13 cellular contexts compared by ENCODE assay signal in the genomic region with DNA sequence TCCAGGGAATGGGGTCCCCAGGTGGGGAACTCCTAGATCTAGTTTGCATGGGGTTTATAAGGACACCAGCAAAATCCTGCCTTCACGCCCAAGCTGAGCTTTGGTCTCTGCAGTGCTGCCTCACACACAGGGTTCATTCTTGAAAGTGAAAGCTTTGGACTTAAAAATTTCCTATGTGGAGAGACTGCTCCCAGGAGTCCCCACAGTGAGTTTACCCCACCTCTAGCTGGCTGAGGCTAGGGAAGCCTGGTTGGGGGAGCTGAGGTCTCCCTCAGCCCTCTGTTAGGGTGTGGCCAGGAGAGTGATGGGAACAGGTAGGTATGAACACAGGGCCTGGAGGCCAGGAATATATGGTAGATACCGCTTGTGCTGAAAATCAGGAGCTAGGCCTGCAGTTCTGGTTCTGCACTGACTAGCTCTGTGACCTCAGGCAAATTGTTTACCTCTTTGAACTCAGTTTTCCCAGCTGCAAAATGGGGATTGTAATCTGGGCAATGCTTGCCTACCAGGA. TPM values are rescaled to one million over a fixed set of nuclear protein-coding genes. Genes with fewer than 3 reads are reported as not detected.
A peak's percentile ranks its signal among the peaks of the same experiment; 100 is the strongest.
DNase-seq lines count a peak whose midpoint lies in the region; ATAC-seq and TF ChIP-seq lines count a peak whose summit lies in the region.
"Had no signal": no experiment of that assay in that cellular context is flagged by ENCODE, and none has a peak within 500 bp of the region (broad histone marks: within the 10 kb centered on the region; RNA-seq: fewer than 3 reads in every experiment).

No MANE protein-coding gene starts in this region.

- peak overlapping the region; percentile 30; the same call in 1 of the 2 replicates for H3K4me3 ChIP-seq in H7 (ENCODE audit: insufficient read depth, low read depth, low read length)
- H3K4me3 ChIP-seq in SK-N-SH (ENCODE audit: low read depth in 2 of 2, low read length in 1 of 2) = no peak overlapping the region
- H3K4me3 ChIP-seq: lung had no signal

- H2AFZ ChIP-seq in SK-N-SH (ENCODE audit: low read depth) = no peak overlapping the region; the same call in 1 of the 2 replicates

- H3K27ac Mint-ChIP-seq in progenitor cell of endocrine pancreas = peak overlapping the region; percentile 78
- no peak overlapping the region for H3K27ac Mint-ChIP-seq in endothelial cell (ENCODE audit: unreplicated experiment)

- no peak overlapping the region for H3K27ac ChIP-seq in SK-N-SH (ENCODE audit: low read depth in 2 of 2, low read length in 1 of 2)
- H3K27ac ChIP-seq: epithelial cell of prostate had no signal

- POLR2A ChIA-PET in SK-N-SH (lab: Yijun Ruan, JAX) = no interaction called here

- TF ChIP-seq EP300 in SK-N-SH (IDR thresholded peaks at IDR 0.05; ENCODE audit: borderline replicate concordance in 1 of 2, low read depth in 1 of 2, low read length in 1 of 2) = no peak

- H3K4me3 Mint-ChIP-seq in progenitor cell of endocrine pancreas (ENCODE audit: low read depth) (no peak overlapping the region), endothelial cell (ENCODE audit: unreplicated experiment) (no peak overlapping the region)
- H3K4me3 Mint-ChIP-seq: T-helper 1 cell treated with Interleukin-12 subunit alpha and Interleukin-12 subunit beta and Interleukin-4 antibody, amounts not matched to agents 30 μg/mL and 1 μg/mL, for 36 hours had no signal

- CTCF ChIA-PET in SK-N-SH (lab: Yijun Ruan, JAX) = interaction anchor here (0.6 to 1.7 kb wide), 4 partner anchors 12 to 1835 kb away, joined by 3 to 6 read pairs (median 3); no protein-coding TSS in a partner anchor

- TF ChIP-seq RAD21 in SK-N-SH (IDR thresholded peaks at IDR 0.05; ENCODE audit: low read length) = no peak

- no peaks in the 10 kb centered on the region for H4K20me1 ChIP-seq in SK-N-SH (ENCODE audit: insufficient read depth)

- no peak for DNase-seq in H7
- DNase-seq in SK-N-SH = no peak
- peak; percentile 18 for DNase-seq in hepatic stellate cell (ENCODE audit: low spot score)
- DNase-seq in progenitor cell of endocrine pancreas (ENCODE audit: low spot score, unreplicated experiment) = no peak
- DNase-seq in endothelial cell (ENCODE audit: low spot score) = no peak
- DNase-seq in amniotic stem cell (lab: John Stamatoyannopoulos, UW) = no peak
- DNase-seq in Kasumi-1 (lab: John Stamatoyannopoulos, UW) = no peak
- DNase-seq: NCI-H526 treated with DMSO at 0.1 percent for 48 hours; stimulated activated CD8-positive, alpha-beta memory T cell treated with anti-CD3 and anti-CD28 coated beads, Interleukin-4, amount 100 ng/mL, for 48 hours had no signal

- TF ChIP-seq CTCF in SK-N-SH (IDR thresholded peaks at IDR 0.05) = no peak
- no peak for TF ChIP-seq CTCF in progenitor cell of endocrine pancreas (IDR thresholded peaks at IDR 0.05; ENCODE audit: unreplicated experiment)
- no peak for TF ChIP-seq CTCF in endothelial cell (IDR thresholded peaks at IDR 0.05; ENCODE audit: unreplicated experiment)

- H3K79me2 ChIP-seq in SK-N-SH (ENCODE audit: insufficient read depth) = no peaks in the 10 kb centered on the region

- H3K36me3 ChIP-seq in H7 (replicated peaks; ENCODE audit: control insufficient read depth, insufficient read depth, low read length) (no peaks in the 10 kb centered on the region; the same call in 1 of the 2 replicates), SK-N-SH (replicated peaks in 1 of 2; ENCODE audit: control insufficient read depth in 1 of 2, insufficient read depth in 2 of 2, low read length in 1 of 2) (no peaks in the 10 kb centered on the region)

- no peaks in the 10 kb centered on the region for H3K27me3 Mint-ChIP-seq in progenitor cell of endocrine pancreas
- H3K27me3 Mint-ChIP-seq in endothelial cell (ENCODE audit: unreplicated experiment) = no peaks in the 10 kb centered on the region

- H3K36me3 Mint-ChIP-seq in progenitor cell of endocrine pancreas (ENCODE audit: insufficient read depth) (no peaks in the 10 kb centered on the region), endothelial cell (ENCODE audit: low read depth, unreplicated experiment) (no peaks in the 10 kb centered on the region)

- H3K27me3 ChIP-seq in H7 (ENCODE audit: control insufficient read depth, insufficient read depth, low read length) (no peaks in the 10 kb centered on the region), SK-N-SH (ENCODE audit: insufficient read depth) (no peaks in the 10 kb centered on the region)

- peaks cover 20% of the 10 kb centered on the region for H3K4me1 Mint-ChIP-seq in progenitor cell of endocrine pancreas (ENCODE audit: low read depth)
- H3K4me1 Mint-ChIP-seq in endothelial cell (ENCODE audit: unreplicated experiment) = peaks cover 8% of the 10 kb centered on the region

- ATAC-seq in GM21786 (IDR thresholded peaks at IDR 0.05; ENCODE audit: unreplicated experiment) = no peak

- no peak overlapping the region; the same call in 1 of the 2 replicates for H3K9ac ChIP-seq in SK-N-SH

- no CpG with 5 or more reads among the region's 2 CpGs for WGBS in SK-N-SH (ENCODE audit: low lambda C conversion rate)

- H3K9me2 ChIP-seq in SK-N-SH = no peaks in the 10 kb centered on the region

- no peaks in the 10 kb centered on the region for H3K9me3 ChIP-seq in SK-N-SH

- peak overlapping the region; percentile 26 for H3K4me2 ChIP-seq in SK-N-SH

- peaks cover 10 to 16% of the 10 kb centered on the region in 2 experiments; a peak in 3 of 4 replicates for H3K4me1 ChIP-seq in SK-N-SH (ENCODE audit: control insufficient read depth in 1 of 2, insufficient read depth in 2 of 2, low read depth in 1 of 2, low read length in 1 of 2)

- H3K9me3 Mint-ChIP-seq in progenitor cell of endocrine pancreas (ENCODE audit: low read depth) = no peaks in the 10 kb centered on the region
- no peaks in the 10 kb centered on the region for H3K9me3 Mint-ChIP-seq in endothelial cell (ENCODE audit: unreplicated experiment)
- H3K9me3 Mint-ChIP-seq: T-helper 1 cell treated with Interleukin-12 subunit alpha and Interleukin-12 subunit beta and Interleukin-4 antibody, amounts not matched to agents 30 μg/mL and 1 μg/mL, for 36 hours had no signal

- no peaks in the 10 kb centered on the region for H3F3A ChIP-seq in SK-N-SH (replicated peaks; ENCODE audit: insufficient read depth)

TF ChIP-seq in SK-N-SH, 30 proteins besides CTCF, POLR2A, EP300 and RAD21:
- TF ChIP-seq NFIC (IDR thresholded peaks at IDR 0.05; ENCODE audit: borderline replicate concordance) = no peak
- no peak for TF ChIP-seq TCF12 (IDR thresholded peaks at IDR 0.05)
- TF ChIP-seq, protein P1, sequence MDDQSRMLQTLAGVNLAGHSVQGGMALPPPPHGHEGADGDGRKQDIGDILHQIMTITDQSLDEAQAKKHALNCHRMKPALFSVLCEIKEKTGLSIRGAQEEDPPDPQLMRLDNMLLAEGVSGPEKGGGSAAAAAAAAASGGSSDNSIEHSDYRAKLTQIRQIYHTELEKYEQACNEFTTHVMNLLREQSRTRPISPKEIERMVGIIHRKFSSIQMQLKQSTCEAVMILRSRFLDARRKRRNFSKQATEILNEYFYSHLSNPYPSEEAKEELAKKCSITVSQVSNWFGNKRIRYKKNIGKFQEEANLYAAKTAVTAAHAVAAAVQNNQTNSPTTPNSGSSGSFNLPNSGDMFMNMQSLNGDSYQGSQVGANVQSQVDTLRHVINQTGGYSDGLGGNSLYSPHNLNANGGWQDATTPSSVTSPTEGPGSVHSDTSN (IDR thresholded peaks at IDR 0.05) = no peak
- TF ChIP-seq NRF1 (IDR thresholded peaks at IDR 0.05; ENCODE audit: low read depth, low read length) = no peak
- no peak for TF ChIP-seq MEF2A (IDR thresholded peaks at IDR 0.05; ENCODE audit: borderline replicate concordance, low read depth)
- TF ChIP-seq ELF1 (IDR thresholded peaks at IDR 0.05) = no peak
- TF ChIP-seq, protein P2, sequence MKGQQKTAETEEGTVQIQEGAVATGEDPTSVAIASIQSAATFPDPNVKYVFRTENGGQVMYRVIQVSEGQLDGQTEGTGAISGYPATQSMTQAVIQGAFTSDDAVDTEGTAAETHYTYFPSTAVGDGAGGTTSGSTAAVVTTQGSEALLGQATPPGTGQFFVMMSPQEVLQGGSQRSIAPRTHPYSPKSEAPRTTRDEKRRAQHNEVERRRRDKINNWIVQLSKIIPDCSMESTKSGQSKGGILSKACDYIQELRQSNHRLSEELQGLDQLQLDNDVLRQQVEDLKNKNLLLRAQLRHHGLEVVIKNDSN (IDR thresholded peaks at IDR 0.05; ENCODE audit: borderline replicate concordance, low read depth) = no peak
- TF ChIP-seq SMC3 (IDR thresholded peaks at IDR 0.05; ENCODE audit: low read depth, low read length) = no peak

RNA-seq across cellular contexts. Expression of a gene that starts 41.5 kb away (rescaled TPM):
- 134 and 136 TPM in 2 replicates for total RNA-seq in H7 (2014; rRNA removed; shearing (Covaris generic))
- 38.5 and 57.4 TPM in 2 replicates for polyA plus RNA-seq in SK-N-SH (2012; rRNA removed)
- 46.5 and 58.5 TPM in 2 replicates for polyA plus RNA-seq in SK-N-SH (2012; cell fraction: cytosol; rRNA removed)
- polyA plus RNA-seq in SK-N-SH (2012; cell fraction: nucleus; rRNA removed) = 85.9 and 98.2 TPM in 2 replicates
- total RNA-seq in progenitor cell of endocrine pancreas (225 and 234 TPM in 2 replicates), endothelial cell (ENCODE audit: unreplicated experiment) (198 TPM)
